Comparison of ENCODE assay signal across 28 cellular contexts in the genomic region with DNA sequence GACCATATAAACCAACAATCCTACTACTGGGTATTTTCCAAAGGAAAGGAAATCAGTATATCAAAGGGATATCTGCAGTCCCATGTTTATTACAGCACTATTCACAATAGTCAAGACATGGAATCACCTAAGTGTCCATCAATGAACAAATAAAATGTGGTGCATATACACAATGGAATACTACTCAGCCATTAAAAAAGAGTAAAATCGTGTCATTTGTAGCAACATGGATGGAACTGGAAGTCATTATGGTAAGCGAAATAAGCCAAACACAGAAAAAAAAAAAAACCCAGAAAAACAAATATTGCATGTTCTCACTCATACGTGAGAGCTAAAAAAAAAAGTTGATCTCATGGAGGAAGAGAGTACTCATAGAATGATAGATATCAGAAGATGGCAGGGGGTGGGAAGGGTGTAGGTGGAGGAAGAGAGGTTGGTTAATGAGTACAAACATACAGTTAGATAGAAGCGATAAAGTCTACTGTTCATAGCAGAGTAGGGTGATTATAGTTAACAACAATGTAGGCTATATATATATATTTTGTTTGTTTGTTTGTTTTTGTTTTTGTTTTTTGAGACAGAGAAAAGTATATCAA. TPM values are rescaled to one million over a fixed set of nuclear protein-coding genes. Genes with fewer than 3 reads are reported as not detected.
DNase-seq lines count a peak whose midpoint lies in the region; ATAC-seq and TF ChIP-seq lines count a peak whose summit lies in the region.
"Had no signal": no experiment of that assay in that cellular context is flagged by ENCODE, and none has a peak within 500 bp of the region (broad histone marks: within the 10 kb centered on the region; RNA-seq: fewer than 3 reads in every experiment).

No MANE protein-coding gene starts in this region.

- H2BK15ac ChIP-seq in mesenchymal stem cell (ENCODE audit: low read depth, poor library complexity, severe bottlenecking), result no peak overlapping the region

- H3K27me3 ChIP-seq in BLaER1 treated with 17β-estradiol and CSF1 and Interleukin-3, amounts not matched to agents 10 nM and 100 nM, result no peaks in the 10 kb centered on the region
- H3K27me3 ChIP-seq in mesenchymal stem cell (ENCODE audit: control insufficient read depth in 1 of 2, insufficient read depth in 1 of 2, low read length in 2 of 2) (no peaks in the 10 kb centered on the region), Caco-2 (replicated peaks; ENCODE audit: control insufficient read depth, insufficient read depth, low read length) (no peaks in the 10 kb centered on the region)
- H3K27me3 ChIP-seq: foreskin keratinocyte, ovary had no signal

- H3K18ac ChIP-seq in mesenchymal stem cell (ENCODE audit: low read depth in 1 of 2, low read length in 2 of 2), result no peak overlapping the region

- BruUV-seq in Caco-2 (replicated peaks; lab: Mats Ljungman, UMichigan), result no TSS peak

- no peak overlapping the region for H3K9ac ChIP-seq in BLaER1 treated with 17β-estradiol and CSF1 and Interleukin-3, amounts not matched to agents 10 nM and 100 nM
- no peak overlapping the region for H3K9ac ChIP-seq in mesenchymal stem cell (ENCODE audit: low read length)

- H4K8ac ChIP-seq in mesenchymal stem cell (ENCODE audit: low read length), result no peak overlapping the region

- peaks cover 35% of the 10 kb centered on the region for H3K4me1 Mint-ChIP-seq in activated CD8-positive, alpha-beta T cell treated with anti-CD3 and anti-CD28 coated beads for 36 hours (ENCODE audit: low read depth)
- peaks cover 27% of the 10 kb centered on the region for H3K4me1 Mint-ChIP-seq in activated CD8-positive, alpha-beta T cell treated with anti-CD3 and anti-CD28 coated beads, Interleukin-2, amount 10 ng/mL, durations not matched to agents 7 days and 5 days (ENCODE audit: low read depth)
- H3K4me1 Mint-ChIP-seq in HFFc6 (ENCODE audit: low read depth), result peaks cover 84% of the 10 kb centered on the region
- peaks cover 74% of the 10 kb centered on the region for H3K4me1 Mint-ChIP-seq in chondrocyte (ENCODE audit: low read depth)
- peaks cover 19% of the 10 kb centered on the region for H3K4me1 Mint-ChIP-seq in Caco-2 (ENCODE audit: low read depth, unreplicated experiment)

- H3K27ac ChIP-seq in BLaER1 treated with 17β-estradiol and CSF1 and Interleukin-3, amounts not matched to agents 10 nM and 100 nM, result peak overlapping the region in 10 of 11 experiments; percentile 43 to 99 (median 95); a peak in 17 of 22 replicates
- no peak overlapping the region for H3K27ac ChIP-seq in mesenchymal stem cell (ENCODE audit: low read length, poor library complexity, severe bottlenecking)
- H3K27ac ChIP-seq: esophagus squamous epithelium, ovary, tibial artery, WERI-Rb-1 had no signal

- H3K4me3 ChIP-seq in BLaER1 treated with 17β-estradiol and CSF1 and Interleukin-3, amounts not matched to agents 10 nM and 100 nM, result no peak overlapping the region
- H3K4me3 ChIP-seq in mesenchymal stem cell (ENCODE audit: insufficient read depth in 1 of 2, low read depth in 1 of 2, low read length in 2 of 2) (no peak overlapping the region), Caco-2 (ENCODE audit: low read depth, low read length) (no peak overlapping the region)
- H3K4me3 ChIP-seq: esophagus squamous epithelium, ovary, tibial artery had no signal

- 96% methylated on average over 1 of the region's 4 CpGs for WGBS in mesenchymal stem cell

- peaks cover 11% of the 10 kb centered on the region for H3K36me3 Mint-ChIP-seq in activated CD8-positive, alpha-beta T cell treated with anti-CD3 and anti-CD28 coated beads for 36 hours (ENCODE audit: low read depth)
- H3K36me3 Mint-ChIP-seq in activated CD8-positive, alpha-beta T cell treated with anti-CD3 and anti-CD28 coated beads, Interleukin-2, amount 10 ng/mL, durations not matched to agents 7 days and 5 days (ENCODE audit: low read depth), result peaks cover 4% of the 10 kb centered on the region
- peaks cover 19% of the 10 kb centered on the region for H3K36me3 Mint-ChIP-seq in HFFc6 (ENCODE audit: low read depth)
- H3K36me3 Mint-ChIP-seq in chondrocyte (ENCODE audit: low read depth), result peaks cover 10% of the 10 kb centered on the region
- peaks cover 51% of the 10 kb centered on the region for H3K36me3 Mint-ChIP-seq in Caco-2 (ENCODE audit: insufficient read depth, unreplicated experiment)
- H3K36me3 Mint-ChIP-seq: memory B cell had no signal

- no peak for ATAC-seq in activated CD8-positive, alpha-beta T cell treated with anti-CD3 and anti-CD28 coated beads for 36 hours
- ATAC-seq in activated CD8-positive, alpha-beta T cell treated with anti-CD3 and anti-CD28 coated beads, Interleukin-2, amount 10 ng/mL, durations not matched to agents 7 days and 5 days, result no peak
- ATAC-seq: foreskin keratinocyte, left lobe of liver had no signal

- H2AK5ac ChIP-seq in mesenchymal stem cell (ENCODE audit: low read length, severe bottlenecking), result no peak overlapping the region

- no peak overlapping the region for H3K4me3 Mint-ChIP-seq in activated CD8-positive, alpha-beta T cell treated with anti-CD3 and anti-CD28 coated beads for 36 hours
- H3K4me3 Mint-ChIP-seq in activated CD8-positive, alpha-beta T cell treated with anti-CD3 and anti-CD28 coated beads, Interleukin-2, amount 10 ng/mL, durations not matched to agents 7 days and 5 days, result no peak overlapping the region
- H3K4me3 Mint-ChIP-seq in HFFc6, result no peak overlapping the region; the same call in 1 of the 2 replicates
- no peak overlapping the region for H3K4me3 Mint-ChIP-seq in chondrocyte (ENCODE audit: unreplicated experiment)
- no peak overlapping the region for H3K4me3 Mint-ChIP-seq in Caco-2 (ENCODE audit: unreplicated experiment)
- H3K4me3 Mint-ChIP-seq: B cell, memory B cell, nephron progenitor cell had no signal

- peaks cover 17% of the 10 kb centered on the region for H3K27me3 Mint-ChIP-seq in activated CD8-positive, alpha-beta T cell treated with anti-CD3 and anti-CD28 coated beads for 36 hours
- H3K27me3 Mint-ChIP-seq in activated CD8-positive, alpha-beta T cell treated with anti-CD3 and anti-CD28 coated beads, Interleukin-2, amount 10 ng/mL, durations not matched to agents 7 days and 5 days (ENCODE audit: low read depth), result peaks cover 2% of the 10 kb centered on the region
- peaks cover 2% of the 10 kb centered on the region for H3K27me3 Mint-ChIP-seq in HFFc6 (ENCODE audit: insufficient read depth)
- no peaks in the 10 kb centered on the region for H3K27me3 Mint-ChIP-seq in chondrocyte (ENCODE audit: low read depth)
- H3K27me3 Mint-ChIP-seq in Caco-2 (ENCODE audit: insufficient read depth, unreplicated experiment), result no peaks in the 10 kb centered on the region
- H3K27me3 Mint-ChIP-seq: brain had no signal

- peaks cover 45 to 64% (median 54%) of the 10 kb centered on the region in 10 experiments for H3K4me1 ChIP-seq in BLaER1 treated with 17β-estradiol and CSF1 and Interleukin-3, amounts not matched to agents 10 nM and 100 nM
- H3K4me1 ChIP-seq in mesenchymal stem cell (ENCODE audit: control insufficient read depth, insufficient read depth, low read depth, low read length) (peaks cover 8% of the 10 kb centered on the region), Caco-2 (no peaks in the 10 kb centered on the region)

- no peak overlapping the region for H3K27ac Mint-ChIP-seq in activated CD8-positive, alpha-beta T cell treated with anti-CD3 and anti-CD28 coated beads for 36 hours
- no peak overlapping the region for H3K27ac Mint-ChIP-seq in activated CD8-positive, alpha-beta T cell treated with anti-CD3 and anti-CD28 coated beads, Interleukin-2, amount 10 ng/mL, durations not matched to agents 7 days and 5 days
- peak overlapping the region; percentile 71 for H3K27ac Mint-ChIP-seq in HFFc6
- peak overlapping the region; percentile 75 for H3K27ac Mint-ChIP-seq in chondrocyte (ENCODE audit: unreplicated experiment)
- H3K27ac Mint-ChIP-seq in Caco-2 (ENCODE audit: unreplicated experiment), result no peak overlapping the region
- H3K27ac Mint-ChIP-seq: B cell, IgD-negative memory B cell, memory B cell, nephron progenitor cell had no signal

- H3K36me3 ChIP-seq in BLaER1 treated with 17β-estradiol and CSF1 and Interleukin-3, amounts not matched to agents 10 nM and 100 nM, result peaks cover 32 to 63% (median 53%) of the 10 kb centered on the region in 11 experiments; a peak in 21 of 22 replicates
- H3K36me3 ChIP-seq in mesenchymal stem cell (ENCODE audit: control insufficient read depth in 1 of 2, insufficient read depth in 2 of 2, low read depth in 1 of 2, low read length in 2 of 2) (peaks cover 0 to 7% of the 10 kb centered on the region in 2 experiments), Caco-2 (ENCODE audit: control insufficient read depth, insufficient read depth, low read length) (no peaks in the 10 kb centered on the region)
- H3K36me3 ChIP-seq: esophagus squamous epithelium, ovary, tibial artery, WERI-Rb-1 had no signal

- no peak overlapping the region for H3K4ac ChIP-seq in mesenchymal stem cell (ENCODE audit: low read depth in 1 of 2, low read length in 2 of 2)

- CTCF ChIA-PET in activated CD8-positive, alpha-beta T cell treated with anti-CD3 and anti-CD28 coated beads for 36 hours (lab: Charles Lee), result no interaction called here
- CTCF ChIA-PET in activated CD8-positive, alpha-beta T cell treated with anti-CD3 and anti-CD28 coated beads, Interleukin-2, amount 10 ng/mL, durations not matched to agents 7 days and 5 days (lab: Charles Lee), result interaction anchor here (0.6 kb wide), 1 partner anchor 14 kb away, joined by 3 read pairs; no protein-coding TSS in a partner anchor
- CTCF ChIA-PET in Caco-2 (lab: Charles Lee), result no interaction called here

- no peak for TF ChIP-seq CTCF in activated CD8-positive, alpha-beta T cell treated with anti-CD3 and anti-CD28 coated beads for 36 hours (IDR thresholded peaks at IDR 0.05)
- TF ChIP-seq CTCF in HFFc6 (IDR thresholded peaks at IDR 0.05) (no peak), chondrocyte (IDR thresholded peaks at IDR 0.05) (no peak), Caco-2 (IDR thresholded peaks at IDR 0.05; ENCODE audit: insufficient read depth in 1 of 2, low read depth in 1 of 2, low read length in 1 of 2, severe bottlenecking in 1 of 2, unreplicated experiment in 1 of 2) (no peak)

- H4K91ac ChIP-seq in mesenchymal stem cell (ENCODE audit: low read length), result no peak overlapping the region

- H4K20me1 ChIP-seq in BLaER1 treated with 17β-estradiol and CSF1 and Interleukin-3, amounts not matched to agents 10 nM and 100 nM, result peaks cover 0 to 80% (median 4%) of the 10 kb centered on the region in 11 experiments; a peak in 10 of 22 replicates

- H3K9me3 ChIP-seq in BLaER1 treated with 17β-estradiol and CSF1 and Interleukin-3, amounts not matched to agents 10 nM and 100 nM (replicated peaks in 1 of 11), result no peaks in the 10 kb centered on the region
- H3K9me3 ChIP-seq in mesenchymal stem cell (ENCODE audit: control insufficient read depth, low read length) (no peaks in the 10 kb centered on the region), Caco-2 (0 out of 2 replicates have a peak, but pooled peaks cover 1% of the 10 kb centered on the region)
- H3K9me3 ChIP-seq: esophagus squamous epithelium, ovary, tibial artery had no signal

- no peak overlapping the region for H2BK12ac ChIP-seq in mesenchymal stem cell (ENCODE audit: low read length in 2 of 2)

- POLR2A ChIA-PET in activated CD8-positive, alpha-beta T cell treated with anti-CD3 and anti-CD28 coated beads for 36 hours (lab: Charles Lee), result no interaction called here
- POLR2A ChIA-PET in activated CD8-positive, alpha-beta T cell treated with anti-CD3 and anti-CD28 coated beads, Interleukin-2, amount 10 ng/mL, durations not matched to agents 7 days and 5 days (lab: Charles Lee), result no interaction called here
- POLR2A ChIA-PET in Caco-2 (lab: Charles Lee), result no interaction called here

- no peak overlapping the region for H2AFZ ChIP-seq in mesenchymal stem cell (ENCODE audit: low read depth, low read length)

- H3K14ac ChIP-seq in mesenchymal stem cell (ENCODE audit: low read length in 2 of 2), result no peak overlapping the region

- no peak overlapping the region for H2BK120ac ChIP-seq in mesenchymal stem cell (ENCODE audit: low read depth, low read length)

- no peak overlapping the region for H2BK5ac ChIP-seq in mesenchymal stem cell (ENCODE audit: low read depth, low read length, poor library complexity, severe bottlenecking)

- intact Hi-C loops in activated CD8-positive, alpha-beta T cell treated with anti-CD3 and anti-CD28 coated beads for 36 hours (cut with micrococcal nuclease), result loop anchor here (5.0 kb wide), 2 partner anchors 48 to 153 kb away; a partner anchor contains a TSS
- intact Hi-C loops in Caco-2 (cut with micrococcal nuclease; ENCODE audit: unreplicated experiment), result no loop called here

- DNase-seq in activated CD8-positive, alpha-beta T cell treated with anti-CD3 and anti-CD28 coated beads for 36 hours, result peak; percentile 26
- DNase-seq in activated CD8-positive, alpha-beta T cell treated with anti-CD3 and anti-CD28 coated beads, Interleukin-2, amount 10 ng/mL, durations not matched to agents 7 days and 5 days, result no peak
- DNase-seq in HFFc6 (no peak), chondrocyte (ENCODE audit: low spot score) (no peak), NCI-H526 (lab: John Stamatoyannopoulos, UW) (no peak), mesenchymal stem cell (no peak), Caco-2 (no peak)
- DNase-seq: ACHN; activated CD4-positive, alpha-beta T cell treated with anti-CD3 and anti-CD28 coated beads, Interleukin-2, amount 50 U/mL, for 48 hours; activated gamma-delta T cell treated with Interleukin-2 at 50 U/mL for 16 hours; activated T-cell treated with anti-CD3 and anti-CD28 coated beads for 4 hours; esophagus squamous epithelium; foreskin keratinocyte; head of caudate nucleus; NCI-H1048; NCI-H446; nephron progenitor cell; ovary; SIG-M5; T-helper 9 cell; tibial artery; WERI-Rb-1 had no signal

- H3K9me3 Mint-ChIP-seq in activated CD8-positive, alpha-beta T cell treated with anti-CD3 and anti-CD28 coated beads for 36 hours, result peaks cover 3% of the 10 kb centered on the region
- H3K9me3 Mint-ChIP-seq in activated CD8-positive, alpha-beta T cell treated with anti-CD3 and anti-CD28 coated beads, Interleukin-2, amount 10 ng/mL, durations not matched to agents 7 days and 5 days (ENCODE audit: insufficient read depth), result no peaks in the 10 kb centered on the region
- H3K9me3 Mint-ChIP-seq in HFFc6 (no peaks in the 10 kb centered on the region), chondrocyte (ENCODE audit: low read depth) (no peaks in the 10 kb centered on the region), Caco-2 (ENCODE audit: unreplicated experiment) (peaks cover 10% of the 10 kb centered on the region)
- H3K9me3 Mint-ChIP-seq: memory B cell, nephron progenitor cell had no signal

- peak overlapping the region in 4 of 11 experiments; percentile 1 to 93 (median 64); a peak in 4 of 22 replicates for H3K4me2 ChIP-seq in BLaER1 treated with 17β-estradiol and CSF1 and Interleukin-3, amounts not matched to agents 10 nM and 100 nM
- H3K4me2 ChIP-seq in mesenchymal stem cell (ENCODE audit: low read length, poor library complexity, severe bottlenecking), result no peak overlapping the region

- H3K79me1 ChIP-seq in mesenchymal stem cell (replicated peaks; ENCODE audit: low read length, poor library complexity, severe bottlenecking), result peaks cover 30% of the 10 kb centered on the region

- no peak overlapping the region for H3K23ac ChIP-seq in mesenchymal stem cell (ENCODE audit: low read length in 2 of 2)

RNA-seq across cellular contexts. Expression of a gene that starts 49.3 kb away (rescaled TPM):
- total RNA-seq in activated CD8-positive, alpha-beta T cell treated with anti-CD3 and anti-CD28 coated beads for 36 hours, result 10 to 100 TPM; 53.3 to 55.6 TPM
- total RNA-seq in activated CD8-positive, alpha-beta T cell treated with anti-CD3 and anti-CD28 coated beads, Interleukin-2, amount 10 ng/mL, durations not matched to agents 7 days and 5 days, result 10 to 100 TPM; 19.7 to 24.1 TPM
- 100 to 1,000 TPM; 156 to 180 (median 173) TPM for total RNA-seq in HFFc6 (2021; fragmentation: NEBNext Ultra II Directional; extraction: Animal tissue kit (Norgen Biotek cat#: 25700))
- total RNA-seq in chondrocyte, result 191 to 246 TPM (median 240 TPM) in 3 replicates
- polyA plus RNA-seq in mesenchymal stem cell (2013, experiment 1 of 2), result 65.2 TPM
- polyA plus RNA-seq in mesenchymal stem cell (2013, experiment 2 of 2), result 68.3 TPM
- 391 and 432 TPM in 2 replicates for total RNA-seq in Caco-2 (2022)

Comparison
In these comparisons a context has a peak if more than half of its experiments do, and no peak if none do; other contexts are left out.
1. H3K27ac Mint-ChIP-seq: peak in HFFc6 (single experiment) and chondrocyte (single experiment); none in activated CD8-positive, alpha-beta T cell treated with anti-CD3 and anti-CD28 coated beads for 36 hours (single experiment), activated CD8-positive, alpha-beta T cell treated with anti-CD3 and anti-CD28 coated beads, Interleukin-2, amount 10 ng/mL, durations not matched to agents 7 days and 5 days (single experiment) and Caco-2 (single experiment).